Comparison of ENCODE assay signal across 8 cellular contexts in genomic region chr10:21495002-21495685, GRCh38. TPM values are rescaled to one million over a fixed set of nuclear protein-coding genes. Genes with fewer than 3 reads are reported as not detected.
DNase-seq lines count a peak whose midpoint lies in the region; ATAC-seq and TF ChIP-seq lines count a peak whose summit lies in the region.

No MANE protein-coding gene starts in this region.

- H3K27me3 Mint-ChIP-seq in activated T-cell treated with anti-CD3 and anti-CD28 coated beads, Interleukin-2, amount 50 U/mL, for 4 hours (ENCODE audit: low read depth) = peaks cover 56% of the 10 kb centered on the region

- H3K9ac ChIP-seq in SK-N-MC (ENCODE audit: insufficient read length) = no peak overlapping the region

- H3K9me3 Mint-ChIP-seq in activated T-cell treated with anti-CD3 and anti-CD28 coated beads, Interleukin-2, amount 50 U/mL, for 4 hours = no peaks in the 10 kb centered on the region

- no peaks in the 10 kb centered on the region for H3K9me3 ChIP-seq in SK-N-MC (ENCODE audit: low read depth, low read length)

- no peak overlapping the region for H3K27ac ChIP-seq in SK-N-MC

- intact Hi-C loops in posterior cingulate gyrus (cut with DNase I) = loop anchor here (1.0 to 10.0 kb wide), 6 partner anchors 37 to 1570 kb away; partner anchors contain the start of gene MLLT10

- H3K36me3 ChIP-seq in SK-N-MC (ENCODE audit: insufficient read depth, low read length) = no peaks in the 10 kb centered on the region

- no peak for ATAC-seq in activated T-cell treated with anti-CD3 and anti-CD28 coated beads, Interleukin-2, amount 50 U/mL, for 4 hours

- H3K4me3 ChIP-seq in SK-N-MC (peak overlapping the region; percentile 78), foreskin fibroblast (ENCODE audit: low read depth in 1 of 2, low read length in 2 of 2) (peak overlapping the region; percentile 83 to 90), retinal pigment epithelial cell (ENCODE audit: low read length) (peak overlapping the region; percentile 79)

- peaks cover 19% of the 10 kb centered on the region for H3K4me1 Mint-ChIP-seq in activated T-cell treated with anti-CD3 and anti-CD28 coated beads, Interleukin-2, amount 50 U/mL, for 4 hours (ENCODE audit: low read depth)

- peak overlapping the region; percentile 84 for H3K4me3 Mint-ChIP-seq in activated T-cell treated with anti-CD3 and anti-CD28 coated beads, Interleukin-2, amount 50 U/mL, for 4 hours

- H3K36me3 Mint-ChIP-seq in activated T-cell treated with anti-CD3 and anti-CD28 coated beads, Interleukin-2, amount 50 U/mL, for 4 hours (ENCODE audit: insufficient read depth) = no peaks in the 10 kb centered on the region

- TF ChIP-seq CTCF in foreskin fibroblast (IDR thresholded peaks at IDR 0.05; ENCODE audit: low read depth, low read length) = peak; percentile 12
- TF ChIP-seq CTCF in retinal pigment epithelial cell (conservative IDR thresholded peaks at IDR 0.05; ENCODE audit: low read depth, low read length) = no peak

- no peak for DNase-seq in activated T-cell treated with anti-CD3 and anti-CD28 coated beads, Interleukin-2, amount 50 U/mL, for 4 hours
- DNase-seq in activated T-cell treated with anti-CD3 and anti-CD28 coated beads for 4 hours = no peak
- DNase-seq in SK-N-MC (ENCODE audit: low read depth, low spot score) = no peak
- DNase-seq in foreskin fibroblast = no peak
- no peak for DNase-seq in retinal pigment epithelial cell (ENCODE audit: low read depth)
- no peak for DNase-seq in NCI-H128 (lab: John Stamatoyannopoulos, UW; ENCODE audit: unreplicated experiment)
- no peak for DNase-seq in posterior cingulate gyrus
- no peak for DNase-seq in COLO668 (lab: John Stamatoyannopoulos, UW; ENCODE audit: unreplicated experiment)

RNA-seq across cellular contexts. Expression of gene SKIDA1, which starts 30.3 kb away (rescaled TPM):
- not detected for total RNA-seq in activated T-cell treated with anti-CD3 and anti-CD28 coated beads, Interleukin-2, amount 50 U/mL, for 4 hours

RNA-seq across cellular contexts. Expression of gene MLLT10, which starts 38.9 kb away (rescaled TPM):
- total RNA-seq in activated T-cell treated with anti-CD3 and anti-CD28 coated beads, Interleukin-2, amount 50 U/mL, for 4 hours = 10 to 100 TPM; 28.6 to 30.6 (median 29.4) TPM
